In genomic region chr11:75041263-75041662, GRCh38 we compare ENCODE assay signal across 24 cellular contexts. TPM values are rescaled to one million over a fixed set of nuclear protein-coding genes. Genes with fewer than 3 reads are reported as not detected.
"Had no signal": no experiment of that assay in that cellular context is flagged by ENCODE, and none has a peak within 500 bp of the region (broad histone marks: within the 10 kb centered on the region; RNA-seq: fewer than 3 reads in every experiment).

No MANE protein-coding gene starts in this region.

- H3K36me3 ChIP-seq: SJSA1 had no signal

- H3K27me3 ChIP-seq: SJSA1 had no signal

- ATAC-seq: HepG2 had no signal

- H3K9ac ChIP-seq: KMS-11, SK-N-SH had no signal

- H3K4me1 ChIP-seq: SJSA1 had no signal

- H3K9me3 ChIP-seq: SJSA1, SK-N-SH had no signal

- DNase-seq: IMR-90, Kasumi-1, MM.1S, NCI-H1092 treated with DMSO at 0.1 percent for 48 hours, NCI-H1436, NCI-H187, NCI-H2029, NCI-H2081 treated with DMSO at 0.1 percent for 48 hours, NCI-H2171, NCI-H226, NCI-H446, NCI-H510A, NCI-H524 treated with DMSO at 0.1 percent for 48 hours, NCI-H774, Right ventricle myocardium superior, RPMI8226, SIG-M5, SK-N-SH, SW 1271 had no signal

- H3K4me3 ChIP-seq: SJSA1 had no signal

- H3K27ac ChIP-seq: KMS-11, SJSA1 had no signal

- H3K4me2 ChIP-seq: KMS-11, SK-N-SH had no signal

RNA-seq across cellular contexts. Expression of gene OR2AT4, which starts 55.4 kb away (rescaled TPM):
- total RNA-seq: HepG2, HT1080, IMR-90, M059J, Right ventricle myocardium superior, SJSA1 had no signal
- polyA plus RNA-seq: HepG2, IMR-90, SK-N-SH had no signal
